Comparison of ENCODE assay signal across 25 cellular contexts in the genomic region with DNA sequence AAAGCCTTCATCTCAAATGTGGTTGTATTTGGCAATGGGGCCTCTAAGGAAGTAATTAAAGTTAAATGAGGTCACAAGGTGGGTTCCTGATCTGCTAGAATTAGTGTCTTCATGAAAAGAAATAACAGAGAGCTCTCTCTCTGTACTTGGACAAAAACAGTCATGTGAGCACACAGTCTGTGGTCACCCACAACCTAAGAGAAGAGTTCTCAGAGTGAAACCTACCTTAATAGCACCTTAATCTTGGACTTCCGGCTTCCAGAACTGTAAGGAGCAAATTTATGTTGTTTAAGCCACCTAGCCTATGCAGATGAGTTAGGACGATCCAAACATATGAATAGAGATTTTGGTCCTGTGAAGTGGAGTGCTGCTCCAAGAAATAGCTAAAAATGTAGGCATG.
"Had no signal": no experiment of that assay in that cellular context is flagged by ENCODE, and none has a peak within 500 bp of the region (broad histone marks: within the 10 kb centered on the region; RNA-seq: fewer than 3 reads in every experiment).

No MANE protein-coding gene starts in this region.

- H3K36me3 Mint-ChIP-seq: activated naive CD8-positive, alpha-beta T cell treated with anti-CD3 and anti-CD28 coated beads, Interleukin-2, amount 10 ng/mL, durations not matched to agents 7 days and 5 days had no signal

- H3K4me3 Mint-ChIP-seq: activated CD4-positive, alpha-beta T cell treated with anti-CD3 and anti-CD28 coated beads, Interleukin-2, amount 10 ng/mL, durations not matched to agents 24 days and 14 days; activated CD8-positive, alpha-beta T cell treated with anti-CD3 and anti-CD28 coated beads, Interleukin-2, amount 10 ng/mL, durations not matched to agents 7 days and 5 days; activated naive CD4-positive, alpha-beta T cell treated with anti-CD3 and anti-CD28 coated beads, Interleukin-2, amount 50 U/mL, for 24 hours; activated naive CD8-positive, alpha-beta T cell treated with anti-CD3 and anti-CD28 coated beads, Interleukin-2, amount 10 ng/mL, durations not matched to agents 7 days and 5 days; activated T-cell treated with anti-CD3 and anti-CD28 coated beads, Interleukin-2, amount 50 U/mL, for 24 hours had no signal

- H3K4me1 ChIP-seq: ascending aorta, breast epithelium had no signal

- H3K9me3 Mint-ChIP-seq: activated naive CD8-positive, alpha-beta T cell treated with anti-CD3 and anti-CD28 coated beads, Interleukin-2, amount 10 ng/mL, durations not matched to agents 7 days and 5 days had no signal

- H3K36me3 ChIP-seq: ascending aorta, breast epithelium, MG63, WERI-Rb-1 had no signal

- H3K27me3 ChIP-seq: ascending aorta, breast epithelium, MG63 had no signal

- H3K4me1 Mint-ChIP-seq: activated CD4-positive, alpha-beta T cell treated with anti-CD3 and anti-CD28 coated beads, Interleukin-2, amount 10 ng/mL, durations not matched to agents 24 days and 14 days; activated naive CD4-positive, alpha-beta T cell treated with anti-CD3 and anti-CD28 coated beads, Interleukin-2, amount 50 U/mL, for 24 hours; activated naive CD8-positive, alpha-beta T cell treated with anti-CD3 and anti-CD28 coated beads, Interleukin-2, amount 10 ng/mL, durations not matched to agents 7 days and 5 days had no signal

- ATAC-seq: activated CD8-positive, alpha-beta T cell treated with anti-CD3 and anti-CD28 coated beads, Interleukin-2, amount 10 ng/mL, durations not matched to agents 7 days and 5 days had no signal

- H3K27me3 Mint-ChIP-seq: activated CD4-positive, alpha-beta T cell treated with anti-CD3 and anti-CD28 coated beads, Interleukin-2, amount 10 ng/mL, durations not matched to agents 24 days and 14 days; activated naive CD4-positive, alpha-beta T cell treated with anti-CD3 and anti-CD28 coated beads, Interleukin-2, amount 50 U/mL, for 24 hours; activated naive CD8-positive, alpha-beta T cell treated with anti-CD3 and anti-CD28 coated beads, Interleukin-2, amount 10 ng/mL, durations not matched to agents 7 days and 5 days; activated T-cell treated with anti-CD3 and anti-CD28 coated beads, Interleukin-2, amount 50 U/mL, for 24 hours had no signal

- DNase-seq: activated CD4-positive, alpha-beta T cell treated with anti-CD3 and anti-CD28 coated beads, Interleukin-2, amount 10 ng/mL, durations not matched to agents 24 days and 14 days; activated CD4-positive, alpha-beta T cell treated with anti-CD3 and anti-CD28 coated beads, Interleukin-2, amount 50 U/mL, for 4 hours; activated CD4-positive, CD25-positive, alpha-beta regulatory T cell; activated CD8-positive, alpha-beta T cell treated with anti-CD3 and anti-CD28 coated beads, Interleukin-2, amount 10 ng/mL, durations not matched to agents 7 days and 5 days; activated gamma-delta T cell; activated naive CD4-positive, alpha-beta T cell treated with Interleukin-2 at 50 U/mL for 16 hours; activated naive CD8-positive, alpha-beta T cell treated with anti-CD3 and anti-CD28 coated beads, Interleukin-2, amount 10 ng/mL, durations not matched to agents 7 days and 5 days; activated T-cell treated with anti-CD3 and anti-CD28 coated beads, Interleukin-2, amount 50 U/mL, for 24 hours; amygdala; MG63; MV-4-11; NCI-H1092; NCI-H1436 treated with DMSO at 0.1 percent for 48 hours; NCI-H1694 treated with DMSO at 0.1 percent for 48 hours; NCI-H2029; NCI-H345; NCI-H524 treated with DMSO at 0.1 percent for 48 hours; NK-92 treated with Interleukin-12 subunit alpha and Interleukin-12 subunit beta, amount 100 ng/mL, for 24 hours; Right ventricle myocardium superior; T1000; WERI-Rb-1 had no signal

- H3K27ac Mint-ChIP-seq: activated CD4-positive, alpha-beta T cell treated with anti-CD3 and anti-CD28 coated beads, Interleukin-2, amount 10 ng/mL, durations not matched to agents 24 days and 14 days; activated CD8-positive, alpha-beta T cell treated with anti-CD3 and anti-CD28 coated beads, Interleukin-2, amount 10 ng/mL, durations not matched to agents 7 days and 5 days; activated naive CD4-positive, alpha-beta T cell treated with anti-CD3 and anti-CD28 coated beads, Interleukin-2, amount 50 U/mL, for 24 hours; activated naive CD8-positive, alpha-beta T cell treated with anti-CD3 and anti-CD28 coated beads, Interleukin-2, amount 10 ng/mL, durations not matched to agents 7 days and 5 days; activated T-cell treated with anti-CD3 and anti-CD28 coated beads, Interleukin-2, amount 50 U/mL, for 24 hours; activated T-helper 2 cell treated with anti-CD3 and anti-CD28 coated beads, Interferon-gamma antibody, Interleukin-2, Interleukin-4, amounts not matched to agents 10 μg/mL and 5 μg/mL and 100 μg/mL, durations not matched to agents 14 hours and 24 hours and 36 hours had no signal

- H3K4me3 ChIP-seq: ascending aorta, breast epithelium, MG63 had no signal

- H3K9me3 ChIP-seq: ascending aorta, breast epithelium, MG63 had no signal

- H3K27ac ChIP-seq: ascending aorta, breast epithelium, WERI-Rb-1 had no signal
